In the genomic region with DNA sequence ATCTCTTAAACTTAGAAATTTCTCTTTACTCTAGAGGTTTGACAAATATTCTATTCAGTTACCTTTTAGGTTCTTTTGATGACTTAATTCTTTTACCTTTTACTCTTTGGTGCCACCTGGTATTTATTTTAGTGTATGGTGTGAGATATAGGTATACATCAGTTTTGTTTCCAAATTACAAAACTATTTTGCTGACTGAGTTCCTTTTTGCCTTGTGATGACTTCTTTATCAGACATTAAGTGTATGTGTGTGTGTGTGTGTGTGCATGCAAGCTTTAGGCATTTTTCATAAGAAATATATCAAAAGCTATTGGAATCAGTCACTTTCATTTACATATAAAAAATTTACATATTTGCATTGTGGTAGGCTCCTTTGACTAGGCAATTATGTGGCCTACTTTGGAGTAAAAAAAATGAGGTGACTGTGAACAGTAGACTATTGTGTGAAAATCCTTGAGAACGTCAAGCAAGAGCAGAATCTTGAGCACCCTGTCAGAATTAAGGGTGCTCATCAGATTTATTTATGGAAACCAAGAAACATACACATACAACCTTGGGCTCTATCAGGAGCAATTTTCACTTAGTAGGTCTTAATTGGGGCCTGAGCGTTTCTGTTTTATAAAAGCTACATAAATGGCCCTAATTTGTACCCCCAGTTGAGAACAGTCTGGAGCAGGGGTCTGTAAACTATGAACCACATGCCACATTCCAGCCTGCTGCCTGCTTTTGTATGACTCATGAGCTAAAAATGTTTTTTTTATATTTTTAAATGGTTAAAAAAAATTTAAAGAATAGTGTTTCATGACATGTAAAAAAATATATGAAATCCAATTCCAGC, we compare ENCODE assay signal across 20 cellular contexts.
DNase-seq lines count a peak whose midpoint lies in the region; ATAC-seq and TF ChIP-seq lines count a peak whose summit lies in the region.
"Had no signal": no experiment of that assay in that cellular context is flagged by ENCODE, and none has a peak within 500 bp of the region (broad histone marks: within the 10 kb centered on the region; RNA-seq: fewer than 3 reads in every experiment).

No MANE protein-coding gene starts in this region.

- TF ChIP-seq POLR2A in thyroid gland (IDR thresholded peaks at IDR 0.05) = no peak
- TF ChIP-seq POLR2A in uterus (IDR thresholded peaks at IDR 0.05) = no peak
- no peak for TF ChIP-seq POLR2A in stomach (IDR thresholded peaks at IDR 0.05)

- H3K27ac ChIP-seq in RWPE1 = no peak overlapping the region
- peak overlapping the region; percentile 14 to 71 (median 54) for H3K27ac ChIP-seq in thyroid gland
- no peak overlapping the region for H3K27ac ChIP-seq in uterus
- no peak overlapping the region for H3K27ac ChIP-seq in stomach
- no peak overlapping the region for H3K27ac ChIP-seq in right cardiac atrium (ENCODE audit: low read length)
- H3K27ac ChIP-seq: 22Rv1, Peyer's patch, psoas muscle, upper lobe of left lung had no signal

- H3K27me3 ChIP-seq in thyroid gland (no peaks in the 10 kb centered on the region), uterus (no peaks in the 10 kb centered on the region), stomach (peaks cover 0 to 6% (median 0%) of the 10 kb centered on the region in 3 donors), right cardiac atrium (ENCODE audit: control insufficient read depth, insufficient read depth) (no peaks in the 10 kb centered on the region)
- H3K27me3 ChIP-seq: Peyer's patch, upper lobe of left lung had no signal

- intact Hi-C loops in thyroid gland (cut with DNase I) (no loop called here), uterus (cut with DNase I; ENCODE audit: low total_unique reads) (no loop called here), stomach (cut with DNase I; ENCODE audit: low total_unique reads) (no loop called here), right cardiac atrium (cut with DNase I) (no loop called here)

- TF ChIP-seq CTCF in RWPE1 (conservative IDR thresholded peaks at IDR 0.05; ENCODE audit: low read depth) = no peak
- no peak for TF ChIP-seq CTCF in fibroblast of pulmonary artery (IDR thresholded peaks at IDR 0.05; ENCODE audit: low read length, missing control alignments)
- TF ChIP-seq CTCF in thyroid gland (IDR thresholded peaks at IDR 0.05) = no peak
- no peak for TF ChIP-seq CTCF in uterus (IDR thresholded peaks at IDR 0.05)
- TF ChIP-seq CTCF in stomach (IDR thresholded peaks at IDR 0.05) = no peak

- DNase-seq in DMS 273 (lab: John Stamatoyannopoulos, UW; ENCODE audit: unreplicated experiment) (peak; percentile 23), DMS 273 treated with DMSO at 0.1 percent for 48 hours (lab: John Stamatoyannopoulos, UW) (no peak), RWPE1 (ENCODE audit: low spot score) (peak; percentile 20), fibroblast of pulmonary artery (ENCODE audit: low read depth) (peak; percentile 52), thyroid gland (no peak), uterus (no peak), stomach (no peak), right cardiac atrium (no peak)
- DNase-seq: activated CD4-positive, CD25-positive, alpha-beta regulatory T cell; activated CD8-positive, alpha-beta memory T cell treated with anti-CD3 and anti-CD28 coated beads, Interleukin-2, amount 50 U/mL, for 48 hours; Caco-2; GOT3; Kasumi-1; NCI-H2029 treated with DMSO at 0.1 percent for 48 hours; NCI-H748 treated with DMSO at 0.1 percent for 48 hours; Peyer's patch; psoas muscle; stimulated activated CD4-positive, alpha-beta T cell treated with anti-CD3 and anti-CD28 coated beads, Interleukin-4, amount 100 ng/mL, for 1 hour; upper lobe of left lung had no signal

- CTCF ChIA-PET in RWPE1 (lab: Yijun Ruan, JAX) = interaction anchor here (0.6 kb wide), 1 partner anchor 243 kb away, joined by 3 read pairs; no protein-coding TSS in a partner anchor

- no peaks in the 10 kb centered on the region for H3K36me3 ChIP-seq in thyroid gland
- H3K36me3 ChIP-seq in uterus = no peaks in the 10 kb centered on the region
- H3K36me3 ChIP-seq in stomach = no peaks in the 10 kb centered on the region
- H3K36me3 ChIP-seq: Peyer's patch, upper lobe of left lung had no signal

- H3K4me3 ChIP-seq in fibroblast of pulmonary artery (replicated peaks; ENCODE audit: low read depth, low read length) (no peak overlapping the region), thyroid gland (replicated peaks in 1 of 3) (no peak overlapping the region), uterus (no peak overlapping the region), stomach (no peak overlapping the region), right cardiac atrium (ENCODE audit: low read length) (no peak overlapping the region)
- H3K4me3 ChIP-seq: Peyer's patch, psoas muscle, upper lobe of left lung had no signal

- H3K9me3 ChIP-seq in thyroid gland (no peaks in the 10 kb centered on the region), uterus (no peaks in the 10 kb centered on the region), stomach (no peaks in the 10 kb centered on the region), right cardiac atrium (ENCODE audit: control insufficient read depth, low read length) (no peaks in the 10 kb centered on the region)
- H3K9me3 ChIP-seq: Caco-2, Peyer's patch, psoas muscle, upper lobe of left lung had no signal

- ATAC-seq in right cardiac atrium = no peak
- ATAC-seq: psoas muscle had no signal

- H3K4me1 ChIP-seq in thyroid gland (peaks cover 27 to 31% of the 10 kb centered on the region in 2 donors), uterus (no peaks in the 10 kb centered on the region), stomach (no peaks in the 10 kb centered on the region), right cardiac atrium (ENCODE audit: control insufficient read depth, insufficient read depth, low read length) (no peaks in the 10 kb centered on the region)
- H3K4me1 ChIP-seq: Caco-2, Peyer's patch, psoas muscle, upper lobe of left lung had no signal

- POLR2A ChIA-PET in RWPE1 (lab: Yijun Ruan, JAX; ENCODE audit: low non-redundant PET) = no interaction called here

- WGBS in thyroid gland, 2 donors = 36 to 38% methylated on average over 2 of the region's 2 CpGs
- WGBS in stomach, 5 donors = 57 to 73% (median 66%) methylated on average over 2 of the region's 2 CpGs
- 66% methylated on average over 2 of the region's 2 CpGs for WGBS in right cardiac atrium

- no peak for TF ChIP-seq EP300 in stomach (IDR thresholded peaks at IDR 0.05)

Comparison
In these comparisons a context has a peak if more than half of its experiments do, and no peak if none do; other contexts are left out.
1. DNase-seq: peak in DMS 273 (single experiment), RWPE1 (single experiment) and fibroblast of pulmonary artery (single experiment); none in DMS 273 treated with DMSO at 0.1 percent for 48 hours (single experiment), thyroid gland (0 of 2), uterus (0 of 2), stomach (single experiment) and right cardiac atrium (0 of 3).
2. H3K27ac ChIP-seq: peak in thyroid gland (3 of 3); none in RWPE1 (single experiment), uterus (0 of 2), stomach (0 of 5) and right cardiac atrium (single experiment).